Comparison of ENCODE assay signal across 1 cellular context in the genomic region with DNA sequence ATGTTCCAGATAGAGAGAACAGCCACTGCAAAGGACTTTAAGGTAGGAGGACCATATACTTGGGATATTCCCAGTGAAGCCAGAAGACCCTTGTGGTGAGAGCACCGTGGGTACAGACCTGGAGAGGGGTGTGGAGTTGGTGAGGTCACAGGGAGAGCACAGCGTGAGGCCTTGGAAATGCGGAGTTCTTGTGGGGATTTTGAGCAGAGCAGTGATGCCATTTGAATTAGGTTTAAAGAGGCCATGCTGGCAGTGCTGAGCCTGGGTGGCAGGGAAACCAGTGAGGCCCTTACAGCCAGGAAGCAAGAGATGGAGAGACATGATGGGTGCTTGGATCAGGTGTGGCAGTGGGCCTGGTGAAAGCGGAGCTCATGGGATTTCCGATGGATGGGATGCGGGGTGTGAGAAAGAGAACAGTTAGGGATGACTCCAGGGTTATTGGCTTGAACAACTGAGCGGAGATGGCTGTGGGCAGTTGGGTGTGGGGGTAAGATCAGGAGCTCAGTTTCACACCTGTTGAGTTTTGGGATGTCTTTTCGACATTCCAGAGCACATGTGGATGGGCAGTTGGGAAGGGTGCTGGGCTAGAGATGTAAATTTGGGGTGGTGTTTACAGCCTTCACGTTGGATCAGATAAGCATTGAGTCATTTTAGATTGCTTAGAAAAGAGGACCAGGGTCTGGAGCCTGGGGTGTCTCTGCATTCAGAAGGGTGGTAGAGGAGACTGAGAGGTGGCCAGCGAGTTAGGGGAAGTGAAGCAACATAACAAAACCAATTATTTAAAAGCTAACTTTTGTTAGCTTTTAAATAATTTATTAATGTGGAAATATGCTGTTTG.
TF ChIP-seq lines count a peak whose summit lies in the region.

No MANE protein-coding gene starts in this region.

TF ChIP-seq in neural cell, 6 proteins besides CTCF, POLR2A, EP300 and RAD21 (continued from another document):
- TF ChIP-seq, protein P1, sequence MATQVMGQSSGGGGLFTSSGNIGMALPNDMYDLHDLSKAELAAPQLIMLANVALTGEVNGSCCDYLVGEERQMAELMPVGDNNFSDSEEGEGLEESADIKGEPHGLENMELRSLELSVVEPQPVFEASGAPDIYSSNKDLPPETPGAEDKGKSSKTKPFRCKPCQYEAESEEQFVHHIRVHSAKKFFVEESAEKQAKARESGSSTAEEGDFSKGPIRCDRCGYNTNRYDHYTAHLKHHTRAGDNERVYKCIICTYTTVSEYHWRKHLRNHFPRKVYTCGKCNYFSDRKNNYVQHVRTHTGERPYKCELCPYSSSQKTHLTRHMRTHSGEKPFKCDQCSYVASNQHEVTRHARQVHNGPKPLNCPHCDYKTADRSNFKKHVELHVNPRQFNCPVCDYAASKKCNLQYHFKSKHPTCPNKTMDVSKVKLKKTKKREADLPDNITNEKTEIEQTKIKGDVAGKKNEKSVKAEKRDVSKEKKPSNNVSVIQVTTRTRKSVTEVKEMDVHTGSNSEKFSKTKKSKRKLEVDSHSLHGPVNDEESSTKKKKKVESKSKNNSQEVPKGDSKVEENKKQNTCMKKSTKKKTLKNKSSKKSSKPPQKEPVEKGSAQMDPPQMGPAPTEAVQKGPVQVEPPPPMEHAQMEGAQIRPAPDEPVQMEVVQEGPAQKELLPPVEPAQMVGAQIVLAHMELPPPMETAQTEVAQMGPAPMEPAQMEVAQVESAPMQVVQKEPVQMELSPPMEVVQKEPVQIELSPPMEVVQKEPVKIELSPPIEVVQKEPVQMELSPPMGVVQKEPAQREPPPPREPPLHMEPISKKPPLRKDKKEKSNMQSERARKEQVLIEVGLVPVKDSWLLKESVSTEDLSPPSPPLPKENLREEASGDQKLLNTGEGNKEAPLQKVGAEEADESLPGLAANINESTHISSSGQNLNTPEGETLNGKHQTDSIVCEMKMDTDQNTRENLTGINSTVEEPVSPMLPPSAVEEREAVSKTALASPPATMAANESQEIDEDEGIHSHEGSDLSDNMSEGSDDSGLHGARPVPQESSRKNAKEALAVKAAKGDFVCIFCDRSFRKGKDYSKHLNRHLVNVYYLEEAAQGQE (IDR thresholded peaks at IDR 0.05; ENCODE audit: borderline replicate concordance) = no peak
- TF ChIP-seq MXI1 (conservative IDR thresholded peaks at IDR 0.05; ENCODE audit: poor library complexity, severe bottlenecking) (no peak), EZH2 (IDR thresholded peaks at IDR 0.05; ENCODE audit: borderline replicate concordance, insufficient read depth, low read length, poor library complexity, severe bottlenecking) (no peak), POLR2AphosphoS5 (IDR thresholded peaks at IDR 0.05) (no peak), TAF1 (IDR thresholded peaks at IDR 0.05; ENCODE audit: low read depth) (no peak)
